In the genomic region with DNA sequence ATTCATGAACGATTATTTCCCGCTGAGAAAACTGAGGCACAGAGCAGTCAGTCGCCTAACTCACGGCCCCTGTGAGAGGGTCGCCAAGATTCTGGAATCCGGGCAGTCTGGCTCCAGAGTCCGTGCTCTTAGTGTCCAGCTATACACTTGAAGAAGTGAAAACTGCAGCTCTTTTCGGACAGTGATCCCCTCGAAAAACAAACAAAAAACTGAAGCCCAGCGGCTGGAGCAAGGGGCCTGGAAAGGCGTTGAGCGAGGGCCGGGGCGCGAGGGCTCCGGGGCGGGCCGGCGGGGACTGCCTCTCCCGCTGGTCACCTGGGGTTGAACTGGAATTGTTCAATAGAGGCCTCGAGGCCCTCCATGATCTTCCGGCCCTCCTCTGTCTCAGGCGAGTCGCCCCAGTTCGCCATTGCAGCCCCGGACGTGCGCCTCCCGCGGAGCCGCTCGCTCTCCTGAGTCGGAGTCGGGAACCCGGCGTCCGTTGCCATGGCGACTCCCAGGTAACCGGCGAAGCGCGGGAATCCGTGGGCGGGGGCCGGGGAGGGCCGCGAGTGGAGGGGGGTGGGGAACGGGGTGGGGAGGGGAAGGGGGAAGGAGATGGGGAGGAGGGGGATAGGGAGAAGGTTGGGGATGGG, we compare ENCODE assay signal across 9 cellular contexts. TPM values are rescaled to one million over a fixed set of nuclear protein-coding genes. Genes with fewer than 3 reads are reported as not detected.
DNase-seq lines count a peak whose midpoint lies in the region; TF ChIP-seq lines count a peak whose summit lies in the region.
"Had no signal": no experiment of that assay in that cellular context is flagged by ENCODE, and none has a peak within 500 bp of the region (broad histone marks: within the 10 kb centered on the region; RNA-seq: fewer than 3 reads in every experiment).

No MANE protein-coding gene starts in this region.

- peaks cover 25% of the 10 kb centered on the region for H3K27me3 ChIP-seq in mucosa of stomach (ENCODE audit: control insufficient read depth, insufficient read depth, low read length)
- H3K27me3 ChIP-seq: BLaER1 treated with 17β-estradiol and CSF1 and Interleukin-3, amounts not matched to agents 10 nM and 100 nM had no signal

- no peak overlapping the region for H3K9ac ChIP-seq in mucosa of stomach (ENCODE audit: low read length)
- H3K9ac ChIP-seq: BLaER1 treated with 17β-estradiol and CSF1 and Interleukin-3, amounts not matched to agents 10 nM and 100 nM had no signal

- H3K27ac Mint-ChIP-seq in endothelial cell (ENCODE audit: unreplicated experiment) = no peak overlapping the region

- DNase-seq in NCI-H2029 (lab: John Stamatoyannopoulos, UW) (peak; percentile 24), NCI-H2029 treated with DMSO at 0.1 percent for 48 hours (lab: John Stamatoyannopoulos, UW) (no peak), endothelial cell (ENCODE audit: low spot score) (peak; percentile 50), SHP77 (lab: John Stamatoyannopoulos, UW) (no peak), mesenteric fat pad (ENCODE audit: low spot score) (no peak)
- DNase-seq in activated CD4-positive, alpha-beta T cell treated with anti-CD3 and anti-CD28 coated beads, Interleukin-2, amount 50 U/mL, for 4 hours = peak; percentile 43 to 52
- peak in 4 of 6 experiments; percentile 12 to 43 (median 24) for DNase-seq in stimulated activated naive CD4-positive, alpha-beta T cell (lab: John Stamatoyannopoulos, UW)

- H3K4me3 ChIP-seq in mucosa of stomach (ENCODE audit: low read length) = peak overlapping the region; percentile 8
- H3K4me3 ChIP-seq: BLaER1 treated with 17β-estradiol and CSF1 and Interleukin-3, amounts not matched to agents 10 nM and 100 nM had no signal

- H3K4me1 Mint-ChIP-seq in endothelial cell (ENCODE audit: unreplicated experiment) = peaks cover 11% of the 10 kb centered on the region

- H3K36me3 Mint-ChIP-seq in endothelial cell (ENCODE audit: low read depth, unreplicated experiment) = no peaks in the 10 kb centered on the region

- H3K9me3 ChIP-seq in mucosa of stomach (ENCODE audit: control insufficient read depth, low read length) = no peaks in the 10 kb centered on the region

- peaks cover 4% of the 10 kb centered on the region for H3K4me1 ChIP-seq in mucosa of stomach (ENCODE audit: control insufficient read depth, insufficient read depth, low read length)

- no peaks in the 10 kb centered on the region for H3K9me3 Mint-ChIP-seq in endothelial cell (ENCODE audit: unreplicated experiment)

- H3K36me3 ChIP-seq in mucosa of stomach (ENCODE audit: control insufficient read depth, insufficient read depth, low read length) = no peaks in the 10 kb centered on the region
- H3K36me3 ChIP-seq: BLaER1 treated with 17β-estradiol and CSF1 and Interleukin-3, amounts not matched to agents 10 nM and 100 nM had no signal

- TF ChIP-seq CTCF in endothelial cell (IDR thresholded peaks at IDR 0.05; ENCODE audit: unreplicated experiment) = no peak

- peak overlapping the region; percentile 83 for H3K4me3 Mint-ChIP-seq in endothelial cell (ENCODE audit: unreplicated experiment)

- peaks cover 1% of the 10 kb centered on the region for H3K27me3 Mint-ChIP-seq in endothelial cell (ENCODE audit: unreplicated experiment)

RNA-seq across cellular contexts. Expression of a gene that starts 0.9 kb away (rescaled TPM):
- total RNA-seq in endothelial cell (ENCODE audit: unreplicated experiment) (not detected), mesenteric fat pad (not detected)

Comparison
In these comparisons a context has a peak if more than half of its experiments do, and no peak if none do; other contexts are left out.
1. DNase-seq: peak in NCI-H2029 (single experiment), activated CD4-positive, alpha-beta T cell treated with anti-CD3 and anti-CD28 coated beads, Interleukin-2, amount 50 U/mL, for 4 hours (2 of 2), endothelial cell (single experiment) and stimulated activated naive CD4-positive, alpha-beta T cell (4 of 6); none in NCI-H2029 treated with DMSO at 0.1 percent for 48 hours (single experiment), SHP77 (0 of 2) and mesenteric fat pad (single experiment).